ENCODE assay signal across 9 cellular contexts in genomic region chr3:172289583-172289982, GRCh38.
DNase-seq lines count a peak whose midpoint lies in the region; ATAC-seq, FAIRE-seq and TF ChIP-seq lines count a peak whose summit lies in the region.
"Had no signal": no experiment of that assay in that cellular context is flagged by ENCODE, and none has a peak within 500 bp of the region (broad histone marks: within the 10 kb centered on the region; RNA-seq: fewer than 3 reads in every experiment).

No MANE protein-coding gene starts in this region.

- H3K18ac ChIP-seq in mesenchymal stem cell (ENCODE audit: low read depth in 1 of 2, low read length in 2 of 2) = no peak overlapping the region

- no peak overlapping the region for H2AK5ac ChIP-seq in mesenchymal stem cell (ENCODE audit: low read length, severe bottlenecking)

- TF ChIP-seq POLR2A in K562 (conservative IDR thresholded peaks at IDR 0.05) (no peak), GM12892 (IDR thresholded peaks at IDR 0.05; ENCODE audit: low read depth, low read length) (no peak)

- H3K23ac ChIP-seq in mesenchymal stem cell (ENCODE audit: low read length in 2 of 2) = no peak overlapping the region

- no peak overlapping the region for H3K9ac ChIP-seq in K562 (ENCODE audit: insufficient read depth in 1 of 2, low read depth in 2 of 2, low read length in 2 of 2)
- H3K9ac ChIP-seq in mesenchymal stem cell (ENCODE audit: low read length) = no peak overlapping the region

- H3K9me3 ChIP-seq in K562 (replicated peaks; ENCODE audit: control insufficient read depth, insufficient read depth, low read depth, low read length) (no peaks in the 10 kb centered on the region), mesenchymal stem cell (ENCODE audit: control insufficient read depth, low read length) (no peaks in the 10 kb centered on the region)

- no peak overlapping the region for H3K14ac ChIP-seq in mesenchymal stem cell (ENCODE audit: low read length in 2 of 2)

- CTCF ChIA-PET in K562 (lab: Yijun Ruan, JAX; ENCODE audit: low intra/inter-chr PET ratio) = interaction anchor here (1.4 kb wide), 1 partner anchor 52 kb away, joined by 3 read pairs; no protein-coding TSS in a partner anchor

- no peaks in the 10 kb centered on the region for H3K79me2 ChIP-seq in K562 (ENCODE audit: control insufficient read depth, insufficient read depth, low read length)

- TF ChIP-seq CTCF in K562 (IDR thresholded peaks at IDR 0.05 in 2 of 3, conservative IDR thresholded peaks at IDR 0.05 in 1 of 3; ENCODE audit: insufficient read depth in 2 of 3, low read depth in 1 of 3, low read length in 3 of 3) = peak; percentile 30 to 39 (median 39); a peak in 3 of 6 replicates

- H2AFZ ChIP-seq in K562 (ENCODE audit: low read depth, low read length) (no peak overlapping the region), mesenchymal stem cell (ENCODE audit: low read depth, low read length) (no peak overlapping the region)

- H2BK120ac ChIP-seq in mesenchymal stem cell (ENCODE audit: low read depth, low read length) = no peak overlapping the region

- H3K4me1 ChIP-seq in K562 (replicated peaks in 1 of 2; ENCODE audit: control insufficient read depth in 2 of 2, insufficient read depth in 2 of 2, low read length in 2 of 2) (no peaks in the 10 kb centered on the region; a peak in 1 of 5 replicates), mesenchymal stem cell (ENCODE audit: control insufficient read depth, insufficient read depth, low read depth, low read length) (peaks cover 14% of the 10 kb centered on the region)

- ATAC-seq in HG02642 (IDR thresholded peaks at IDR 0.05; ENCODE audit: poor library complexity, unreplicated experiment) = peak; percentile 78
- peak; percentile 75 for ATAC-seq in K562
- no peak for ATAC-seq in HG02840 (IDR thresholded peaks at IDR 0.05; ENCODE audit: low FRiP score, unreplicated experiment)
- ATAC-seq: naive thymus-derived CD8-positive, alpha-beta T cell had no signal

- no peak overlapping the region for H4K8ac ChIP-seq in mesenchymal stem cell (ENCODE audit: low read length)

- in situ Hi-C loops in K562 (cut with MboI) = no loop called here

- no TSS peak for BruUV-seq in K562 (replicated peaks; lab: Mats Ljungman, UMichigan)

- H4K20me1 ChIP-seq in K562 (replicated peaks; ENCODE audit: control insufficient read depth, insufficient read depth, low read length) = no peaks in the 10 kb centered on the region

- peaks cover 38% of the 10 kb centered on the region for H3K79me1 ChIP-seq in mesenchymal stem cell (replicated peaks; ENCODE audit: low read length, poor library complexity, severe bottlenecking)

- H3K27me3 ChIP-seq in K562 (ENCODE audit: control insufficient read depth in 2 of 2, insufficient read depth in 2 of 2, low read length in 2 of 2) (no peaks in the 10 kb centered on the region), mesenchymal stem cell (ENCODE audit: control insufficient read depth in 1 of 2, insufficient read depth in 1 of 2, low read length in 2 of 2) (no peaks in the 10 kb centered on the region)

- FAIRE-seq in K562 (lab: Jason Lieb, UNC) = no peak
- no peak for FAIRE-seq in GM12892 (lab: Jason Lieb, UNC)

- H2BK5ac ChIP-seq in mesenchymal stem cell (ENCODE audit: low read depth, low read length, poor library complexity, severe bottlenecking) = no peak overlapping the region

- POLR2A ChIA-PET in K562 (lab: Yijun Ruan, JAX) = interaction anchor here (1.5 kb wide), 1 partner anchor 9 kb away, joined by 3 read pairs; no protein-coding TSS in a partner anchor

- no peak overlapping the region for H3K4ac ChIP-seq in mesenchymal stem cell (ENCODE audit: low read depth in 1 of 2, low read length in 2 of 2)

- H3K36me3 ChIP-seq in K562 (ENCODE audit: control insufficient read depth, insufficient read depth, low read length) (peaks cover 74% of the 10 kb centered on the region), mesenchymal stem cell (ENCODE audit: control insufficient read depth in 1 of 2, insufficient read depth in 2 of 2, low read depth in 1 of 2, low read length in 2 of 2) (peaks cover 18 to 98% of the 10 kb centered on the region in 2 experiments)

- 86% methylated on average over 6 of the region's 6 CpGs for WGBS in K562 (ENCODE audit: insufficient coverage, low coverage, missing lambda C conversion rate)
- WGBS in mesenchymal stem cell = 79% methylated on average over 6 of the region's 6 CpGs

- no peaks in the 10 kb centered on the region for H3K9me1 ChIP-seq in K562 (ENCODE audit: control insufficient read depth, insufficient read depth, low read length)

- H3K4me3 ChIP-seq in K562 (no peak overlapping the region), mesenchymal stem cell (ENCODE audit: insufficient read depth in 1 of 2, low read depth in 1 of 2, low read length in 2 of 2) (no peak overlapping the region)

- no peak overlapping the region for H2BK15ac ChIP-seq in mesenchymal stem cell (ENCODE audit: low read depth, poor library complexity, severe bottlenecking)

- peak in 1 of 2 experiments; percentile 21; a peak in 1 of 4 replicates for TF ChIP-seq RAD21 in K562 (CRISPR knock-in tag; conservative IDR thresholded peaks at IDR 0.05 in 1 of 2, IDR thresholded peaks at IDR 0.05 in 1 of 2)

- no peak overlapping the region for H3K4me2 ChIP-seq in K562 (ENCODE audit: insufficient read depth, low read length)
- no peak overlapping the region for H3K4me2 ChIP-seq in mesenchymal stem cell (ENCODE audit: low read length, poor library complexity, severe bottlenecking)

- H3K27ac ChIP-seq in K562 (ENCODE audit: extremely low read depth, low read depth, low read length) = no peak overlapping the region
- H3K27ac ChIP-seq in mesenchymal stem cell (ENCODE audit: low read length, poor library complexity, severe bottlenecking) = no peak overlapping the region

- intact Hi-C loops in K562 (cut with micrococcal nuclease) = no loop called here

- peak; percentile 22 for DNase-seq in ELF-1 (ENCODE audit: low read depth, low spot score)
- DNase-seq in K562 (ENCODE audit: extremely low read depth in 1 of 4, low spot score in 3 of 4) = no peak
- peak; percentile 51 for DNase-seq in mesenchymal stem cell
- no peak for DNase-seq in activated CD8-positive, alpha-beta memory T cell treated with anti-CD3 and anti-CD28 coated beads, Interleukin-2, amount 50 U/mL, for 4 hours
- DNase-seq in GM12892 (ENCODE audit: insufficient read length) = no peak
- no peak for DNase-seq in SHP77 (lab: John Stamatoyannopoulos, UW)

- no peak for TF ChIP-seq EP300 in K562 (IDR thresholded peaks at IDR 0.05; ENCODE audit: low read length)

- H2BK12ac ChIP-seq in mesenchymal stem cell (ENCODE audit: low read length in 2 of 2) = no peak overlapping the region

- H4K91ac ChIP-seq in mesenchymal stem cell (ENCODE audit: low read length) = no peak overlapping the region

TF ChIP-seq in K562, 482 proteins besides CTCF, POLR2A, EP300 and RAD21:
- TF ChIP-seq E2F3 (CRISPR knock-in tag; IDR thresholded peaks at IDR 0.05) (no peak), HBP1 (CRISPR knock-in tag; IDR thresholded peaks at IDR 0.05) (no peak), ZNF431 (CRISPR knock-in tag; IDR thresholded peaks at IDR 0.05) (no peak), ZBTB33 (CRISPR knock-in tag; IDR thresholded peaks at IDR 0.05) (peak; percentile 76)

Comparison
In these comparisons a context has a peak if more than half of its experiments do, and no peak if none do; other contexts are left out.
1. DNase-seq: peak in ELF-1 (single experiment) and mesenchymal stem cell (single experiment); none in K562 (0 of 4), activated CD8-positive, alpha-beta memory T cell treated with anti-CD3 and anti-CD28 coated beads, Interleukin-2, amount 50 U/mL, for 4 hours (single experiment), GM12892 (single experiment) and SHP77 (0 of 2).